ENCODE assay signal across 8 cellular contexts in the genomic region with DNA sequence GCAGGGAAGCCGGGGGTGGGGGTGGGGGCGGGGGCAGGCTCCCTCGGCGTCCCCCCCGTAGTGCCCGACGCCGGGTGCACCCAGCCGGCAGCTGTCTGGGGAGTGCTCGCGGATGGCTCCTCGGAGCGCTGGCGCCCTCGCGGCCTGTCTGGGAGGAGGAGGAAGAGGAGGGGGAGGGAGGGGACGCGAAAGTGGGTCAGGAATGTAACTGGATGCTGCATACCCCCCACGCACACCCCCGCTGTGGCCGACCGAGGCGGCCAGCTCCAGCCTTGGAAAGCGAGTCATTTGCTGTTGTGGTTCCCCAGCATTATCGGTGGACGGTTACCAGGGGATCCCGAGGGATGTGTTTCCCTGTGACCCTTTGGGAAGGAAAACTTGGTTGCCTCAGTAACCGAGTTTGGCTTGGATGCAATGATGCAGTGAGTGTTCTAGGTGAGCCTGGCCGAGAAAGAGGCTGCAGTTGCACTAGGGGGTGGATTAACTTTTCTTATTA. TPM values are rescaled to one million over a fixed set of nuclear protein-coding genes. Genes with fewer than 3 reads are reported as not detected.
DNase-seq lines count a peak whose midpoint lies in the region; ATAC-seq lines count a peak whose summit lies in the region.

No MANE protein-coding gene starts in this region.

- peak in 5 of 6 experiments; percentile 24 to 58 (median 50) for DNase-seq in stimulated activated naive CD4-positive, alpha-beta T cell (lab: John Stamatoyannopoulos, UW)
- no peak for DNase-seq in stimulated activated naive CD4-positive, alpha-beta T cell treated with Interleukin-2 at 50 U/mL for 16 hours (lab: John Stamatoyannopoulos, UW)
- DNase-seq in RPMI7951 (ENCODE audit: low read depth) (peak; percentile 34), dermis blood vessel endothelial cell (peak; percentile 18), left kidney (ENCODE audit: low read depth, low spot score) (peak; percentile 93)
- peak; percentile 7 for DNase-seq in stimulated activated CD4-positive, alpha-beta T cell treated with anti-CD3 and anti-CD28 coated beads, Interleukin-4, amount 100 ng/mL, for 24 hours

- ATAC-seq in HG02981 (IDR thresholded peaks at IDR 0.05; ENCODE audit: unreplicated experiment) (no peak), HG03095 (IDR thresholded peaks at IDR 0.05; ENCODE audit: unreplicated experiment) (no peak)

RNA-seq across cellular contexts. Expression of a gene that starts 55.3 kb away (rescaled TPM):
- total RNA-seq in RPMI7951 (2014; rRNA removed; shearing (Covaris generic)), result 5.8 and 6.0 TPM in 2 replicates
- total RNA-seq in dermis blood vessel endothelial cell, result 20.6 and 28.9 TPM in 2 replicates
